24 cellular contexts compared by ENCODE assay signal in the genomic region with DNA sequence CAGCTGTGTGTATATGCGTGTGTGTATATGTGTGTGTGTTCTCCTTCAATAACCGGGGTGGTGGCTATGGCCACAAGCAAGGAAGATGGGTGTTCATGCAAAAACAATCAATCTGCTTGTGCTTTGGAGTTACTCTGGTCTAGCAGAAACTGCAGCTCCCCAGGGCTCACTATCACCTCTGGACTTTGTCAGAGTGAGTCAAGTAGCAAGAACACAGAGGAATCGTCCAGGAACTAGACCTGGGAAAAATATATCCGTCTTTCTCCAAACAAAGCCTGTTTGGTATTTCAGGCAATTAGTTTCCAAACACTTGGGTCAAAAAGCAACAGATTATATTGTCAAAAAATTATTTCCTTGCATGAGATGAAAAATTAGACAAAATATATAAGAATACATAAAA.
"Had no signal": no experiment of that assay in that cellular context is flagged by ENCODE, and none has a peak within 500 bp of the region (broad histone marks: within the 10 kb centered on the region; RNA-seq: fewer than 3 reads in every experiment).

No MANE protein-coding gene starts in this region.

- H3K9me3 ChIP-seq: gastrocnemius medialis, sigmoid colon, testis, upper lobe of left lung had no signal

- H3K27me3 ChIP-seq: brain microvascular endothelial cell, gastrocnemius medialis, sigmoid colon, testis, upper lobe of left lung had no signal

- ATAC-seq: esophagus mucosa; gastrocnemius medialis; left colon; naive thymus-derived CD4-positive, alpha-beta T cell had no signal

- H3K36me3 ChIP-seq: gastrocnemius medialis, sigmoid colon, upper lobe of left lung had no signal

- DNase-seq: activated gamma-delta T cell treated with Interleukin-2 at 50 U/mL for 16 hours; activated T-cell treated with anti-CD3 and anti-CD28 coated beads, Interleukin-2, amount 50 U/mL, for 1 hour; aorta; brain microvascular endothelial cell; caudate nucleus; effector memory CD4-positive, alpha-beta T cell; gastrocnemius medialis; head of caudate nucleus; islet precursor cell; left colon; naive thymus-derived CD4-positive, alpha-beta T cell; occipital lobe; posterior cingulate gyrus; sigmoid colon; stimulated activated CD4-positive, alpha-beta T cell treated with anti-CD3 and anti-CD28 coated beads, Interleukin-4, amount 100 ng/mL, for 1 hour; stimulated activated naive CD4-positive, alpha-beta T cell; T-helper 1 cell; testis; upper lobe of left lung had no signal

- H3K27ac Mint-ChIP-seq: activated naive CD4-positive, alpha-beta T cell treated with anti-CD3 and anti-CD28 coated beads, Interleukin-2, amount 50 U/mL, for 24 hours; dendritic cell treated with granulocyte-macrophage colony-stimulating factor and Interleukin-4, amounts not matched to agents 40 ng/mL and 50 ng/mL, for 4 days; memory B cell; naive thymus-derived CD4-positive, alpha-beta T cell had no signal

- H3K4me3 Mint-ChIP-seq: activated naive CD4-positive, alpha-beta T cell treated with anti-CD3 and anti-CD28 coated beads, Interleukin-2, amount 50 U/mL, for 24 hours; dendritic cell treated with granulocyte-macrophage colony-stimulating factor and Interleukin-4, amounts not matched to agents 40 ng/mL and 50 ng/mL, for 4 days; memory B cell; naive thymus-derived CD4-positive, alpha-beta T cell; neural crest cell had no signal

- H3K4me3 ChIP-seq: gastrocnemius medialis, sigmoid colon, testis, upper lobe of left lung had no signal

- H3K27ac ChIP-seq: brain microvascular endothelial cell, gastrocnemius medialis, sigmoid colon, testis, upper lobe of left lung had no signal

- H3K36me3 Mint-ChIP-seq: activated naive CD4-positive, alpha-beta T cell treated with anti-CD3 and anti-CD28 coated beads, Interleukin-2, amount 50 U/mL, for 24 hours; memory B cell; naive thymus-derived CD4-positive, alpha-beta T cell had no signal

- H3K9me3 Mint-ChIP-seq: activated naive CD4-positive, alpha-beta T cell treated with anti-CD3 and anti-CD28 coated beads, Interleukin-2, amount 50 U/mL, for 24 hours; dendritic cell treated with granulocyte-macrophage colony-stimulating factor and Interleukin-4, amounts not matched to agents 40 ng/mL and 50 ng/mL, for 4 days; memory B cell; naive thymus-derived CD4-positive, alpha-beta T cell; neural crest cell had no signal
